ENCODE assay signal across 8 cellular contexts in genomic region chr1:234607091-234608025, GRCh38. TPM values are rescaled to one million over a fixed set of nuclear protein-coding genes. Genes with fewer than 3 reads are reported as not detected.
DNase-seq lines count a peak whose midpoint lies in the region; ATAC-seq, FAIRE-seq and TF ChIP-seq lines count a peak whose summit lies in the region.

No MANE protein-coding gene starts in this region.

- no peaks in the 10 kb centered on the region for H3K27me3 Mint-ChIP-seq in stimulated activated memory B cell treated with anti-CD40 and anti-IgM and Interleukin-4, amounts not matched to agents 10 μg/mL and 1 μg/mL and 100 μg/mL, for 72 hours

- peaks cover 64% of the 10 kb centered on the region for H3K4me1 Mint-ChIP-seq in stimulated activated memory B cell treated with anti-CD40 and anti-IgM and Interleukin-4, amounts not matched to agents 10 μg/mL and 1 μg/mL and 100 μg/mL, for 72 hours

- no peaks in the 10 kb centered on the region for H3K9me3 Mint-ChIP-seq in stimulated activated memory B cell treated with anti-CD40 and anti-IgM and Interleukin-4, amounts not matched to agents 10 μg/mL and 1 μg/mL and 100 μg/mL, for 72 hours

- TF ChIP-seq CTCF in HL-60 (IDR thresholded peaks at IDR 0.05; ENCODE audit: insufficient read depth, low read length) (no peak), astrocyte of the spinal cord (IDR thresholded peaks at IDR 0.05; ENCODE audit: low read depth, low read length) (peak; percentile 15), kidney epithelial cell (IDR thresholded peaks at IDR 0.05; ENCODE audit: insufficient read depth, low read length, poor library complexity, severe bottlenecking) (peak; percentile 30)

- peak overlapping the region; percentile 56 for H3K4me3 ChIP-seq in HL-60 (replicated peaks; ENCODE audit: insufficient read depth, low read length)
- H3K4me3 ChIP-seq in astrocyte of the spinal cord (ENCODE audit: low read depth, low read length): peak overlapping the region; percentile 82
- peak overlapping the region; percentile 79 for H3K4me3 ChIP-seq in kidney epithelial cell (ENCODE audit: low read depth, low read length)

- peak overlapping the region; percentile 95 for H3K27ac Mint-ChIP-seq in stimulated activated memory B cell treated with anti-CD40 and anti-IgM and Interleukin-4, amounts not matched to agents 10 μg/mL and 1 μg/mL and 100 μg/mL, for 72 hours

- H3K36me3 ChIP-seq in kidney epithelial cell (ENCODE audit: control insufficient read depth, insufficient read depth, low read length): peaks cover 5% of the 10 kb centered on the region

- DNase-seq in CD1c-positive myeloid dendritic cell (ENCODE audit: extremely low spot score) (peak; percentile 64), HL-60 (ENCODE audit: low read depth in 1 of 2, low spot score in 1 of 2) (peak; percentile 52 to 57), RCC 7860 (ENCODE audit: low spot score) (peak; percentile 63), astrocyte of the spinal cord (ENCODE audit: low read depth, low spot score) (peak; percentile 56), kidney epithelial cell (ENCODE audit: low read depth) (no peak)

- peak overlapping the region; percentile 99 for H3K27ac ChIP-seq in HL-60 (replicated peaks)

- H3K27me3 ChIP-seq in HL-60 (ENCODE audit: insufficient read depth, poor library complexity, severe bottlenecking) (no peaks in the 10 kb centered on the region), kidney epithelial cell (ENCODE audit: control insufficient read depth, insufficient read depth, low read length) (no peaks in the 10 kb centered on the region)

- in situ Hi-C loops in astrocyte of the spinal cord (cut with HindIII; ENCODE audit: low sequenced_read_pairs): loop anchor here (25.0 kb wide), 1 partner anchor 355 kb away; no protein-coding TSS in a partner anchor

- no peak for ATAC-seq in stimulated activated memory B cell treated with anti-CD40 and anti-IgM and Interleukin-4, amounts not matched to agents 10 μg/mL and 1 μg/mL and 100 μg/mL, for 72 hours
- ATAC-seq in GM19328 (IDR thresholded peaks at IDR 0.05; ENCODE audit: unreplicated experiment) (no peak), GM19455 (IDR thresholded peaks at IDR 0.05; ENCODE audit: unreplicated experiment) (no peak)

- H3K36me3 Mint-ChIP-seq in stimulated activated memory B cell treated with anti-CD40 and anti-IgM and Interleukin-4, amounts not matched to agents 10 μg/mL and 1 μg/mL and 100 μg/mL, for 72 hours: peaks cover 51% of the 10 kb centered on the region

- FAIRE-seq in RCC 7860 (lab: Jason Lieb, UNC): no peak

- peak overlapping the region; percentile 94 for H3K4me3 Mint-ChIP-seq in stimulated activated memory B cell treated with anti-CD40 and anti-IgM and Interleukin-4, amounts not matched to agents 10 μg/mL and 1 μg/mL and 100 μg/mL, for 72 hours

RNA-seq across cellular contexts. Expression of gene IRF2BP2, which starts 2.6 kb away (rescaled TPM):
- 85.5 and 88.5 TPM in 2 replicates for total RNA-seq in kidney epithelial cell
